1 cellular context compared by ENCODE assay signal in genomic region chr12:100951756-100952155, GRCh38.
TF ChIP-seq lines count a peak whose summit lies in the region.

No MANE protein-coding gene starts in this region.

TF ChIP-seq in H1, 55 proteins besides CTCF, POLR2A, EP300 and RAD21 (continued from another document):
- TF ChIP-seq ATF2 (IDR thresholded peaks at IDR 0.05; ENCODE audit: low read length) (no peak), HDAC6 (IDR thresholded peaks at IDR 0.05; ENCODE audit: low read depth, low read length) (no peak), SIX5 (IDR thresholded peaks at IDR 0.05; ENCODE audit: low read depth, low read length) (no peak), KDM1A (IDR thresholded peaks at IDR 0.05; ENCODE audit: borderline replicate concordance, low read length) (no peak), MAFK (IDR thresholded peaks at IDR 0.05; ENCODE audit: low read depth, low read length) (no peak)
- TF ChIP-seq, protein P1, sequence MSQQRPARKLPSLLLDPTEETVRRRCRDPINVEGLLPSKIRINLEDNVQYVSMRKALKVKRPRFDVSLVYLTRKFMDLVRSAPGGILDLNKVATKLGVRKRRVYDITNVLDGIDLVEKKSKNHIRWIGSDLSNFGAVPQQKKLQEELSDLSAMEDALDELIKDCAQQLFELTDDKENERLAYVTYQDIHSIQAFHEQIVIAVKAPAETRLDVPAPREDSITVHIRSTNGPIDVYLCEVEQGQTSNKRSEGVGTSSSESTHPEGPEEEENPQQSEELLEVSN (IDR thresholded peaks at IDR 0.05): no peak
TF ChIP-seq in H1: peak in this region for 0.
